ENCODE assay signal across 10 cellular contexts in the genomic region with DNA sequence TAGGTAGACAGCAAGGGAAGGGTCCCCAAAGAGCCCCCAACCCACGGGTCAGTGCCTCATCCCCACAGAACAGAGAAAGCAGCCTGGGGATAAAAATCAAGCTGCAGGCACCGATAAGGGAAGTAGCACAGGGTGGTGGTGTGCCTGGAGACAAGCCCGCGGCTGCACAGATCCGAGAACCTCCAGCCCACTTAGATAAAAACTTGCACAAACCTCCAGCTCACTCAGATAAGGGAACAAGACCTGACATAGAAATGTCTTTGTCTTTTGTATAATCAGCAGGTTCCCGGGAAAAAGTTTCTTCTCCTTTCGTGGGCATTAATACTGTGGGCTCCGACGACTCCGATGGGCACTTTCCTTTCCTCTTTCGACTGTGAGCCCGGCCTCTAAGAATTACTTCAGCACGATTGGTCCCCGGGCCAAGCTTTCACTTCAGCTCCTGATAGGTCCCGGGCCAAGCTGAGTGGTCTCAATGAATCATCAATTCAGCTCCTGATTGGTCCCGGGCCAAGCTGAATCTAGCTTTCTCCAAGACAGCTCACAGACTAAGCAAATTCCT. TPM values are rescaled to one million over a fixed set of nuclear protein-coding genes. Genes with fewer than 3 reads are reported as not detected.
DNase-seq lines count a peak whose midpoint lies in the region; ATAC-seq and FAIRE-seq lines count a peak whose summit lies in the region.
"Had no signal": no experiment of that assay in that cellular context is flagged by ENCODE, and none has a peak within 500 bp of the region (broad histone marks: within the 10 kb centered on the region; RNA-seq: fewer than 3 reads in every experiment).

No MANE protein-coding gene starts in this region.

- H3K9ac ChIP-seq in ES-I3 (ENCODE audit: low read depth, low read length), result peak overlapping the region; percentile 48; the same call in 1 of the 2 replicates

- no peak overlapping the region for H3K4me3 Mint-ChIP-seq in activated naive CD4-positive, alpha-beta T cell treated with anti-CD3 and anti-CD28 coated beads, Interleukin-2, amount 10 ng/mL, durations not matched to agents 7 days and 5 days
- peak overlapping the region; percentile 65 for H3K4me3 Mint-ChIP-seq in memory B cell

- peaks cover 6% of the 10 kb centered on the region for H3K4me1 Mint-ChIP-seq in activated naive CD4-positive, alpha-beta T cell treated with anti-CD3 and anti-CD28 coated beads, Interleukin-2, amount 10 ng/mL, durations not matched to agents 7 days and 5 days
- no peaks in the 10 kb centered on the region for H3K4me1 Mint-ChIP-seq in memory B cell

- DNase-seq in activated naive CD4-positive, alpha-beta T cell treated with anti-CD3 and anti-CD28 coated beads, Interleukin-2, amount 10 ng/mL, durations not matched to agents 7 days and 5 days, result peak; percentile 21
- DNase-seq in memory B cell (ENCODE audit: low spot score in 2 of 2), result no peak
- DNase-seq in HT-29 (ENCODE audit: low spot score), result no peak
- no peak for DNase-seq in RCC 7860 (ENCODE audit: low spot score)
- no peak for DNase-seq in H4 (ENCODE audit: low spot score)

- H3K27ac Mint-ChIP-seq in activated naive CD4-positive, alpha-beta T cell treated with anti-CD3 and anti-CD28 coated beads, Interleukin-2, amount 10 ng/mL, durations not matched to agents 7 days and 5 days, result no peak overlapping the region
- peak overlapping the region; percentile 41 for H3K27ac Mint-ChIP-seq in memory B cell

- peak; percentile 73 for ATAC-seq in HG03521 (IDR thresholded peaks at IDR 0.05; ENCODE audit: unreplicated experiment)
- peak; percentile 69 for ATAC-seq in memory B cell (ENCODE audit: low read depth)
- ATAC-seq in HG02870 (IDR thresholded peaks at IDR 0.05; ENCODE audit: unreplicated experiment), result no peak
- ATAC-seq: mucosa of descending colon had no signal

- CTCF ChIA-PET in activated naive CD4-positive, alpha-beta T cell treated with anti-CD3 and anti-CD28 coated beads, Interleukin-2, amount 10 ng/mL, durations not matched to agents 7 days and 5 days (lab: Charles Lee), result interaction anchor here (2.0 kb wide), 1 partner anchor 202 kb away, joined by 19 read pairs; no protein-coding TSS in a partner anchor

- FAIRE-seq in RCC 7860 (lab: Jason Lieb, UNC), result no peak
- FAIRE-seq: G401.6 had no signal

- no peaks in the 10 kb centered on the region for H3K9me3 Mint-ChIP-seq in activated naive CD4-positive, alpha-beta T cell treated with anti-CD3 and anti-CD28 coated beads, Interleukin-2, amount 10 ng/mL, durations not matched to agents 7 days and 5 days
- H3K9me3 Mint-ChIP-seq in memory B cell, result no peaks in the 10 kb centered on the region

- H3K4me1 ChIP-seq in ES-I3 (ENCODE audit: insufficient read depth, low read length), result no peaks in the 10 kb centered on the region

- no peaks in the 10 kb centered on the region for H3K9me3 ChIP-seq in ES-I3 (ENCODE audit: control insufficient read depth, insufficient read depth, low read length)
- H3K9me3 ChIP-seq: mucosa of descending colon had no signal

- no peaks in the 10 kb centered on the region for H3K27me3 Mint-ChIP-seq in activated naive CD4-positive, alpha-beta T cell treated with anti-CD3 and anti-CD28 coated beads, Interleukin-2, amount 10 ng/mL, durations not matched to agents 7 days and 5 days
- H3K27me3 Mint-ChIP-seq in memory B cell, result no peaks in the 10 kb centered on the region

- peaks cover 13% of the 10 kb centered on the region for H3K36me3 ChIP-seq in ES-I3 (ENCODE audit: insufficient read depth, low read length)

- H3K36me3 Mint-ChIP-seq in activated naive CD4-positive, alpha-beta T cell treated with anti-CD3 and anti-CD28 coated beads, Interleukin-2, amount 10 ng/mL, durations not matched to agents 7 days and 5 days, result peaks cover 8% of the 10 kb centered on the region
- H3K36me3 Mint-ChIP-seq in memory B cell, result peaks cover 6% of the 10 kb centered on the region

RNA-seq across cellular contexts. Expression of gene PRDX4, which starts 32.4 kb away (rescaled TPM):
- total RNA-seq in HT-29 (2014; rRNA removed; shearing (Covaris generic)), result 87.4 and 89.7 TPM in 2 replicates
- total RNA-seq in H4 (2014; rRNA removed; shearing (Covaris generic)), result 347 and 388 TPM in 2 replicates

RNA-seq across cellular contexts. Expression of gene ACOT9, which starts 43.4 kb away (rescaled TPM):
- total RNA-seq in HT-29 (2014; rRNA removed; shearing (Covaris generic)), result 6.1 and 6.7 TPM in 2 replicates
- total RNA-seq in H4 (2014; rRNA removed; shearing (Covaris generic)), result 41.1 and 47.0 TPM in 2 replicates
